ENCODE assay signal across 8 cellular contexts in genomic region chr3:75641107-75641517, GRCh38. TPM values are rescaled to one million over a fixed set of nuclear protein-coding genes. Genes with fewer than 3 reads are reported as not detected.
DNase-seq lines count a peak whose midpoint lies in the region; ATAC-seq, FAIRE-seq and TF ChIP-seq lines count a peak whose summit lies in the region.
"Not testable (repeated sequence)": the region's sequence is repeated elsewhere in the genome, so short reads cannot be mapped to it uniquely, and the experiment has no call there.

No MANE protein-coding gene starts in this region.

- not testable (repeated sequence) for TF ChIP-seq CTCF in HEK293 (tag by site-specific recombination; IDR thresholded peaks at IDR 0.05); WTC11 (IDR thresholded peaks at IDR 0.05); K562 (IDR thresholded peaks at IDR 0.05 in 2 of 3, conservative IDR thresholded peaks at IDR 0.05 in 1 of 3; ENCODE audit: insufficient read depth in 2 of 3, low read depth in 1 of 3, low read length in 3 of 3); fibroblast of the aortic adventitia (IDR thresholded peaks at IDR 0.05; ENCODE audit: insufficient read depth, low read length); ovary (IDR thresholded peaks at IDR 0.05)

- not testable (repeated sequence) for H3K27ac ChIP-seq in HEK293 (ENCODE audit: extremely low read depth, low read depth, low read length); K562 (ENCODE audit: extremely low read depth, low read depth, low read length)
- peak overlapping the region; percentile 60 to 61 for H3K27ac ChIP-seq in ovary

- intact Hi-C loops in K562 (cut with micrococcal nuclease); left colon (cut with DNase I, micrococcal nuclease): not testable (repeated sequence)
- intact Hi-C loops in ovary (cut with DNase I), result loop anchor here in 1 of 4 donors (10.0 kb wide), 1 partner anchor 346 kb away; no protein-coding TSS in a partner anchor

- H3K79me2 ChIP-seq in K562 (ENCODE audit: control insufficient read depth, insufficient read depth, low read length), result not testable (repeated sequence)

- H3K9me1 ChIP-seq in K562 (ENCODE audit: control insufficient read depth, insufficient read depth, low read length), result not testable (repeated sequence)

- ATAC-seq in WTC11, result peak; percentile 53
- ATAC-seq in K562, left colon: not testable (repeated sequence)

- TF ChIP-seq EP300 in K562 (IDR thresholded peaks at IDR 0.05; ENCODE audit: low read length); ovary (IDR thresholded peaks at IDR 0.05): not testable (repeated sequence)

- DNase-seq in AG08395 (ENCODE audit: low spot score), result peak; percentile 67
- DNase-seq in WTC11 (ENCODE audit: low spot score), result peak; percentile 91
- DNase-seq in K562 (ENCODE audit: extremely low read depth in 1 of 4, low spot score in 3 of 4), result peak in 1 of 4 experiments; percentile 31
- DNase-seq in fibroblast of the aortic adventitia (ENCODE audit: low read depth), result peak; percentile 75
- DNase-seq in left colon, result peak; percentile 58 to 87
- peak; percentile 61 to 77 (median 72) for DNase-seq in ovary
- DNase-seq in stimulated activated CD8-positive, alpha-beta memory T cell treated with anti-CD3 and anti-CD28 coated beads, Interleukin-4, amount 100 ng/mL, for 24 hours (ENCODE audit: low read depth), result peak; percentile 29

- H3K9me3 ChIP-seq in HEK293 (ENCODE audit: control insufficient read depth, insufficient read depth, low read depth, low read length); K562 (replicated peaks; ENCODE audit: control insufficient read depth, insufficient read depth, low read depth, low read length); ovary: not testable (repeated sequence)

- H3K27ac Mint-ChIP-seq in WTC11, result peak overlapping the region; percentile 76; the same call in 1 of the 2 replicates

- not testable (repeated sequence) for H3K4me1 ChIP-seq in HEK293 (ENCODE audit: control insufficient read depth, insufficient read depth, low read length); K562 (replicated peaks in 1 of 2; ENCODE audit: control insufficient read depth in 2 of 2, insufficient read depth in 2 of 2, low read length in 2 of 2); ovary (ENCODE audit: insufficient read depth)

- peak overlapping the region; percentile 32; the same call in 1 of the 2 replicates for H3K4me2 ChIP-seq in K562 (ENCODE audit: insufficient read depth, low read length)

- H2AFZ ChIP-seq in K562 (ENCODE audit: low read depth, low read length), result 0 out of 2 replicates have a peak overlapping the region, but pooled peaks have one; percentile 40

- H3K4me3 Mint-ChIP-seq in WTC11, result peak overlapping the region; percentile 86

- H3K9ac ChIP-seq in K562 (ENCODE audit: insufficient read depth in 1 of 2, low read depth in 2 of 2, low read length in 2 of 2), result not testable (repeated sequence)

- TF ChIP-seq RAD21 in K562 (CRISPR knock-in tag; conservative IDR thresholded peaks at IDR 0.05 in 1 of 2, IDR thresholded peaks at IDR 0.05 in 1 of 2), result not testable (repeated sequence)

- not testable (repeated sequence) for H3K9me3 Mint-ChIP-seq in WTC11

- H3K4me3 ChIP-seq in HEK293 (ENCODE audit: low read depth, low read length) (peak overlapping the region; percentile 56), K562 (peak overlapping the region; percentile 11; the same call in 1 of the 2 replicates), fibroblast of the aortic adventitia (ENCODE audit: low read depth, low read length) (peak overlapping the region; percentile 71), ovary (peak overlapping the region; percentile 47)

- in situ Hi-C loops in K562 (cut with MboI), result not testable (repeated sequence)

- 1% methylated on average over 13 of the region's 16 CpGs for WGBS in K562 (ENCODE audit: insufficient coverage, low coverage, missing lambda C conversion rate)
- WGBS in ovary, 3 donors, result 1 to 4% (median 2%) methylated on average over 14 to 16 of the region's 16 CpGs

- POLR2A ChIA-PET in HEK293 (lab: Yijun Ruan, JAX); WTC11 (lab: Charles Lee); K562 (lab: Yijun Ruan, JAX): not testable (repeated sequence)

- H3K27me3 ChIP-seq in K562 (ENCODE audit: control insufficient read depth in 2 of 2, insufficient read depth in 2 of 2, low read length in 2 of 2); ovary: not testable (repeated sequence)

- CTCF ChIA-PET in HEK293 (lab: Yijun Ruan, JAX), result interaction anchor here (0.6 to 0.9 kb wide), 2 partner anchors 61 to 347 kb away, joined by 3 to 4 read pairs; no protein-coding TSS in a partner anchor
- CTCF ChIA-PET in WTC11 (lab: Charles Lee), result interaction anchor here (1.3 kb wide), 1 partner anchor 36 kb away, joined by 6 read pairs; no protein-coding TSS in a partner anchor
- CTCF ChIA-PET in K562 (lab: Yijun Ruan, JAX; ENCODE audit: low intra/inter-chr PET ratio), result not testable (repeated sequence)

- BruUV-seq in K562 (replicated peaks; lab: Mats Ljungman, UMichigan), result not testable (repeated sequence)

- not testable (repeated sequence) for H3K36me3 ChIP-seq in HEK293 (ENCODE audit: control insufficient read depth in 2 of 2, insufficient read depth in 1 of 2, low read length in 2 of 2); K562 (ENCODE audit: control insufficient read depth, insufficient read depth, low read length); ovary

- TF ChIP-seq POLR2A in K562 (conservative IDR thresholded peaks at IDR 0.05); ovary (IDR thresholded peaks at IDR 0.05): not testable (repeated sequence)

- peaks cover 31% of the 10 kb centered on the region for H3K4me1 Mint-ChIP-seq in WTC11

- not testable (repeated sequence) for FAIRE-seq in K562 (lab: Jason Lieb, UNC)

- H3K36me3 Mint-ChIP-seq in WTC11, result not testable (repeated sequence)

- H3K27me3 Mint-ChIP-seq in WTC11 (ENCODE audit: low read depth), result not testable (repeated sequence)

- not testable (repeated sequence) for H4K20me1 ChIP-seq in K562 (replicated peaks; ENCODE audit: control insufficient read depth, insufficient read depth, low read length)

TF ChIP-seq in HEK293, 187 proteins besides CTCF, POLR2A, EP300 and RAD21 (continues in another document):
- TF ChIP-seq ZNF600 (tag by site-specific recombination; IDR thresholded peaks at IDR 0.05) (0 out of 2 replicates have a peak, but pooled peaks have one; percentile 21), KLF8 (tag by site-specific recombination; IDR thresholded peaks at IDR 0.05) (peak; percentile 43; the same call in 1 of the 2 replicates), SP3 (tag by site-specific recombination; IDR thresholded peaks at IDR 0.05) (peak; percentile 74)

TF ChIP-seq in WTC11, 78 proteins besides CTCF, POLR2A, EP300 and RAD21 (continues in another document):
- TF ChIP-seq ZBTB21 (CRISPR knock-in tag; IDR thresholded peaks at IDR 0.05; ENCODE audit: borderline replicate concordance) (0 out of 2 replicates have a peak, but pooled peaks have one; percentile 27), ZNF121 (CRISPR knock-in tag; IDR thresholded peaks at IDR 0.05) (0 out of 2 replicates have a peak, but pooled peaks have one; percentile 59), FOXK1 (CRISPR knock-in tag; IDR thresholded peaks at IDR 0.05) (peak; percentile 48; the same call in 1 of the 2 replicates)

TF ChIP-seq in K562, 482 proteins besides CTCF, POLR2A, EP300 and RAD21 (continues in another document):
- TF ChIP-seq ZNF143 (CRISPR knock-in tag; IDR thresholded peaks at IDR 0.05) (peak; percentile 66), ATF1 (tag; IDR thresholded peaks at IDR 0.05) (peak; percentile 92), NRF1 (conservative IDR thresholded peaks at IDR 0.05 in 1 of 2, IDR thresholded peaks at IDR 0.05 in 1 of 2) (peak; percentile 79 to 83), NR2C1 (IDR thresholded peaks at IDR 0.05) (0 out of 2 replicates have a peak, but pooled peaks have one; percentile 16), NR2C1 (tag; IDR thresholded peaks at IDR 0.05) (peak; percentile 75), NR2C2 (tag; IDR thresholded peaks at IDR 0.05) (peak; percentile 88), CREM (IDR thresholded peaks at IDR 0.05; ENCODE audit: low read depth) (0 out of 2 replicates have a peak, but pooled peaks have one; percentile 37), ATF7 (IDR thresholded peaks at IDR 0.05) (0 out of 2 replicates have a peak, but pooled peaks have one; percentile 18)
- TF ChIP-seq ATF1, NR2C2 (CRISPR knock-in tag; IDR thresholded peaks at IDR 0.05): not testable (repeated sequence)

RNA-seq across cellular contexts. Expression of gene FRG2C, which starts 23.0 kb away (rescaled TPM):
- total RNA-seq in WTC11 (2021) (0.09 to 0.16 TPM (median 0.09 TPM) in 3 replicates), K562 (2014; rRNA removed) (not detected in 2 replicates), K562 (2014; rRNA removed; fragmentation: Illumina TruSeq; extraction: Trizol) (not detected in 2 replicates), K562 (2015; rRNA removed; fragmentation: Illumina TruSeq; extraction: Trizol) (not detected in 2 replicates), K562 (2021) (not detected in 2 replicates), fibroblast of the aortic adventitia (ENCODE audit: low replicate concordance) (not detected in 2 replicates), left colon (not detected), ovary (not detected)
- not detected in 2 replicates for total RNA-seq in K562 (2011; cell fraction: chromatin; rRNA removed; ENCODE audit: low replicate concordance)
- total RNA-seq in K562 (2011; cell fraction: nucleolus; rRNA removed), result not detected in 2 replicates
- not detected in 2 replicates for total RNA-seq in K562 (2011; cell fraction: nucleoplasm; rRNA removed)
- polyA plus RNA-seq in K562 (2011; rRNA removed) (not detected in 2 replicates), K562 (2014; fragmentation: Illumina TruSeq; extraction: Trizol) (not detected in 2 replicates), K562 (2014; fragmentation: Nextera tagmentation; extraction: Ambion mirVana) (under 1 TPM in 1 of 2 experiments, not detected in 1; 0.03 TPM), K562 (2014; rRNA removed) (not detected in 2 replicates), ovary (not detected)
- not detected in 2 replicates for polyA plus RNA-seq in K562 (2011; cell fraction: cytosol; rRNA removed)
- polyA plus RNA-seq in K562 (2011; cell fraction: nucleus; rRNA removed), result not detected in 2 replicates
- polyA plus RNA-seq in K562 (2012), result 0.04 TPM in 1 of 2 replicates, not detected in the other
- polyA minus RNA-seq in K562 (2011; rRNA and poly(A)+ RNA removed), result not detected in 2 replicates
- not detected in 2 replicates for polyA minus RNA-seq in K562 (2011; cell fraction: cytosol; rRNA and poly(A)+ RNA removed)
- not detected in 2 replicates for polyA minus RNA-seq in K562 (2011; cell fraction: nucleus; rRNA and poly(A)+ RNA removed)

Comparison
In these comparisons a context has a peak if more than half of its experiments do, and no peak if none do; other contexts are left out.
1. H3K4me3 ChIP-seq: peak in every context shown above with its lines; median percentile 71 in fibroblast of the aortic adventitia; 56 in HEK293; 47 in ovary; 11 in K562.